In genomic region chr2:111909079-111909478, GRCh38 we compare ENCODE assay signal across 24 cellular contexts. TPM values are rescaled to one million over a fixed set of nuclear protein-coding genes. Genes with fewer than 3 reads are reported as not detected.
DNase-seq lines count a peak whose midpoint lies in the region; ATAC-seq, FAIRE-seq and TF ChIP-seq lines count a peak whose summit lies in the region.
"Had no signal": no experiment of that assay in that cellular context is flagged by ENCODE, and none has a peak within 500 bp of the region (broad histone marks: within the 10 kb centered on the region; RNA-seq: fewer than 3 reads in every experiment).

No MANE protein-coding gene starts in this region.

- H3K9me3 Mint-ChIP-seq in HFFc6, result no peaks in the 10 kb centered on the region
- H3K9me3 Mint-ChIP-seq: activated CD4-positive, alpha-beta T cell treated with anti-CD3 and anti-CD28 coated beads, Interleukin-2, amount 10 ng/mL, durations not matched to agents 7 days and 5 days; CD8-positive, alpha-beta T cell had no signal

- no peaks in the 10 kb centered on the region for H3K79me1 ChIP-seq in neuronal stem cell (ENCODE audit: low read depth, low read length)

- WGBS in neuronal stem cell (ENCODE audit: extremely low coverage in 2 of 2, insufficient read length in 2 of 2, insufficient replicate concordance in 1 of 2), 2 donors, result no CpG with 5 or more reads among the region's 3 CpGs
- WGBS in ovary, 3 donors, result 22 to 48% (median 32%) methylated on average over 3 of the region's 3 CpGs

- no peak overlapping the region for H2BK12ac ChIP-seq in neuronal stem cell (ENCODE audit: low read length)

- no peak for TF ChIP-seq POLR2A in ovary (IDR thresholded peaks at IDR 0.05)

- DNase-seq in RCC 7860 (ENCODE audit: low spot score) (peak; percentile 69), islet precursor cell (peak; percentile 55), neuronal stem cell (ENCODE audit: low spot score) (no peak), HFFc6 (no peak), ovary (no peak), NCI-H146 (lab: John Stamatoyannopoulos, UW) (no peak)
- DNase-seq: activated CD4-positive, alpha-beta T cell treated with anti-CD3 and anti-CD28 coated beads, Interleukin-2, amount 10 ng/mL, durations not matched to agents 7 days and 5 days; activated gamma-delta T cell; aorta; CD8-positive, alpha-beta T cell; DMS79; left colon; NCI-H187; NCI-H345; NK-92 treated with Interleukin-12 subunit alpha and Interleukin-12 subunit beta, amount 100 ng/mL, for 24 hours; pancreas; spleen; SW 1271; testis had no signal

- H3K9me3 ChIP-seq in neuronal stem cell (replicated peaks in 1 of 2; ENCODE audit: control insufficient read depth in 2 of 2, insufficient read depth in 1 of 2, low read depth in 1 of 2, low read length in 2 of 2) (no peaks in the 10 kb centered on the region), ovary (no peaks in the 10 kb centered on the region)
- H3K9me3 ChIP-seq: pancreas, spleen, testis had no signal

- H3K23ac ChIP-seq in neuronal stem cell (ENCODE audit: low read depth, low read length, poor library complexity), result no peak overlapping the region

- H3K27me3 ChIP-seq in neuronal stem cell (ENCODE audit: control insufficient read depth in 3 of 3, insufficient read depth in 3 of 3, low read depth in 1 of 3, low read length in 3 of 3) (no peaks in the 10 kb centered on the region), ovary (no peaks in the 10 kb centered on the region)
- H3K27me3 ChIP-seq: pancreas, spleen, testis had no signal

- H2BK5ac ChIP-seq in neuronal stem cell (ENCODE audit: low read length), result no peak overlapping the region

- peaks cover 9% of the 10 kb centered on the region for H3K4me1 Mint-ChIP-seq in HFFc6 (ENCODE audit: low read depth)

- FAIRE-seq in RCC 7860 (lab: Jason Lieb, UNC), result peak; percentile 89
- FAIRE-seq: H1, K562, pancreas, TTC549 had no signal

- H2BK15ac ChIP-seq in neuronal stem cell (ENCODE audit: low read length), result no peak overlapping the region

- no peak for TF ChIP-seq EP300 in ovary (IDR thresholded peaks at IDR 0.05)

- H3K9ac ChIP-seq in neuronal stem cell (ENCODE audit: low read depth, low read length, poor library complexity), result no peak overlapping the region

- no peak overlapping the region for H3K4ac ChIP-seq in neuronal stem cell (ENCODE audit: low read length)

- intact Hi-C loops in ovary (cut with DNase I), result loop anchor here in 1 of 4 donors (10.0 kb wide), 1 partner anchor 46 kb away; no protein-coding TSS in a partner anchor

- H3K27ac Mint-ChIP-seq in HFFc6, result no peak overlapping the region
- H3K27ac Mint-ChIP-seq: activated CD4-positive, alpha-beta T cell treated with anti-CD3 and anti-CD28 coated beads, Interleukin-2, amount 10 ng/mL, durations not matched to agents 7 days and 5 days; CD8-positive, alpha-beta T cell had no signal

- H4K8ac ChIP-seq in neuronal stem cell (ENCODE audit: low read depth, low read length), result no peak overlapping the region

- peaks cover 30% of the 10 kb centered on the region for H3K27me3 Mint-ChIP-seq in HFFc6 (ENCODE audit: insufficient read depth)
- H3K27me3 Mint-ChIP-seq: activated CD4-positive, alpha-beta T cell treated with anti-CD3 and anti-CD28 coated beads, Interleukin-2, amount 10 ng/mL, durations not matched to agents 7 days and 5 days had no signal

- no peak overlapping the region for H3K18ac ChIP-seq in neuronal stem cell (ENCODE audit: low read length)

- H2BK120ac ChIP-seq in neuronal stem cell (ENCODE audit: low read depth, low read length), result no peak overlapping the region

- H2AK5ac ChIP-seq in neuronal stem cell (ENCODE audit: low read depth, low read length), result no peak overlapping the region

- H3K4me2 ChIP-seq in neuronal stem cell (ENCODE audit: insufficient read depth, low read length, poor library complexity, severe bottlenecking), result peak overlapping the region; percentile 14

- no peak for ATAC-seq in GM18858 (IDR thresholded peaks at IDR 0.05; ENCODE audit: unreplicated experiment)
- ATAC-seq: CD8-positive, alpha-beta T cell; K562; left colon had no signal

- H3K27ac ChIP-seq in 22Rv1, result peak overlapping the region; percentile 35
- H3K27ac ChIP-seq in neuronal stem cell (replicated peaks; ENCODE audit: low read length), result no peak overlapping the region
- H3K27ac ChIP-seq in ovary, result peak overlapping the region in 1 of 2 donors; percentile 29
- H3K27ac ChIP-seq: pancreas had no signal

- H3K4me3 ChIP-seq in neuronal stem cell (ENCODE audit: low read length in 2 of 2) (no peak overlapping the region), ovary (no peak overlapping the region)
- H3K4me3 ChIP-seq: K562, pancreas, spleen, testis had no signal

- no peak overlapping the region for H3K14ac ChIP-seq in neuronal stem cell (ENCODE audit: low read length)

- no peak overlapping the region for H3K4me3 Mint-ChIP-seq in HFFc6
- H3K4me3 Mint-ChIP-seq: activated CD4-positive, alpha-beta T cell treated with anti-CD3 and anti-CD28 coated beads, Interleukin-2, amount 10 ng/mL, durations not matched to agents 7 days and 5 days; CD8-positive, alpha-beta T cell had no signal

- peak overlapping the region; percentile 32 for H2AFZ ChIP-seq in neuronal stem cell (ENCODE audit: low read length)

- H3K4me1 ChIP-seq in neuronal stem cell (ENCODE audit: control insufficient read depth in 2 of 2, insufficient read depth in 1 of 2, low read depth in 1 of 2, low read length in 2 of 2) (peaks cover 15 to 30% of the 10 kb centered on the region in 2 donors), ovary (ENCODE audit: insufficient read depth) (peaks cover 13% of the 10 kb centered on the region)

- no peak overlapping the region for H4K91ac ChIP-seq in neuronal stem cell (ENCODE audit: low read depth, low read length, poor library complexity)

- H3K36me3 Mint-ChIP-seq in HFFc6 (ENCODE audit: low read depth), result no peaks in the 10 kb centered on the region
- H3K36me3 Mint-ChIP-seq: CD8-positive, alpha-beta T cell had no signal

- TF ChIP-seq CTCF in 22Rv1 (IDR thresholded peaks at IDR 0.05), result no peak
- TF ChIP-seq CTCF in HFFc6 (IDR thresholded peaks at IDR 0.05), result no peak
- TF ChIP-seq CTCF in ovary (IDR thresholded peaks at IDR 0.05), result no peak

- no peaks in the 10 kb centered on the region for H3K36me3 ChIP-seq in neuronal stem cell (replicated peaks in 1 of 2; ENCODE audit: control insufficient read depth in 2 of 2, insufficient read depth in 2 of 2, low read length in 2 of 2)
- no peaks in the 10 kb centered on the region for H3K36me3 ChIP-seq in ovary
- H3K36me3 ChIP-seq: pancreas, spleen had no signal

RNA-seq across cellular contexts. Expression of gene MERTK, which starts 10.7 kb away (rescaled TPM):
- 2.8 TPM for polyA plus RNA-seq in neuronal stem cell (2013, experiment 1 of 2)
- polyA plus RNA-seq in neuronal stem cell (2013, experiment 2 of 2), result 2.9 TPM
- not detected for total RNA-seq in HFFc6 (2021; fragmentation: NEBNext Ultra II Directional; extraction: Animal tissue kit (Norgen Biotek cat#: 25700))
- total RNA-seq in ovary, result 10 to 100 TPM; 11.0 to 20.7 (median 13.7) TPM
- 10 to 100 TPM in 1 of 2 donors, 1 to 10 TPM in 1; 8.3 to 21.9 TPM for polyA plus RNA-seq in ovary

RNA-seq across cellular contexts. Expression of gene ANAPC1, which starts 25.1 kb away (rescaled TPM):
- 19.4 TPM for polyA plus RNA-seq in neuronal stem cell (2013, experiment 1 of 2)
- polyA plus RNA-seq in neuronal stem cell (2013, experiment 2 of 2), result 20.3 TPM
- total RNA-seq in HFFc6 (2021; fragmentation: NEBNext Ultra II Directional; extraction: Animal tissue kit (Norgen Biotek cat#: 25700)), result 10 to 100 TPM; 30.6 to 42.8 (median 38.0) TPM
- 10 to 100 TPM; 29.2 to 43.3 (median 35.6) TPM for total RNA-seq in ovary
- polyA plus RNA-seq in ovary, result 10 to 100 TPM in 1 of 2 donors, 1 to 10 TPM in 1; 7.6 to 16.0 TPM

Comparison
In these comparisons a context has a peak if more than half of its experiments do, and no peak if none do; other contexts are left out.
1. DNase-seq: peak in RCC 7860 (single experiment) and islet precursor cell (single experiment); none in neuronal stem cell (single experiment), HFFc6 (single experiment), ovary (0 of 5) and NCI-H146 (single experiment).
2. RNA of gene MERTK, which starts 10.7 kb away (total RNA-seq): 11.0 to 20.7 TPM in ovary; not detected in HFFc6; every median in the first group is over 10 times any median in the second.